25 cellular contexts compared by ENCODE assay signal in the genomic region with DNA sequence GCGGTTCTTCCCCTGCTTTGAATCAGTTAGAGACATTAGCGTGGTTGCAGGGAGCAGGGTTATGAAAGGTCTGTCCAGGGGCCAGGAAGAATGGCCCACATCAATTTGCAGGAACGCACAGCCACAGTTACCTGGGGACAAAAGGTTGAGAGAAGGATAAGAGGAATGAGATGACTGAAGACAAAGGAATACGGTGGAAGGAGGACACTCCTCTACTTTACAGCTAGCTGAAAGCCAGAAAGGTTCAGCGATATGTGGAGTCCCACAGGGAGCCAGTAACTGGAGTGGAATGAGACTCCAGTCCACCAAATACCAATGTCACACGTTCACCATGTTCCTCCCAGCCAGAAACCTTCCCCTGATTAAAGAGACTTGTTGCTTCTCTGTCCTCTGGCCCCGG. TPM values are rescaled to one million over a fixed set of nuclear protein-coding genes. Genes with fewer than 3 reads are reported as not detected.
"Had no signal": no experiment of that assay in that cellular context is flagged by ENCODE, and none has a peak within 500 bp of the region (broad histone marks: within the 10 kb centered on the region; RNA-seq: fewer than 3 reads in every experiment).

No MANE protein-coding gene starts in this region.

- ATAC-seq: activated T-cell treated with anti-CD3 and anti-CD28 coated beads, Interleukin-2, amount 50 U/mL, for 72 hours; SK-N-SH treated with all-trans-retinoic acid at 6 μM for 48 hours had no signal

- H3K4me1 ChIP-seq: adrenal gland, Peyer's patch, SJSA1 had no signal

- H3K9me3 ChIP-seq: adrenal gland, Peyer's patch, SJSA1 had no signal

- H3K36me3 ChIP-seq: SJSA1 had no signal

- H3K27ac ChIP-seq: adrenal gland, coronary artery, Peyer's patch, RWPE1, SJSA1, VCaP had no signal

- H3K27me3 ChIP-seq: adrenal gland, Peyer's patch, SJSA1 had no signal

- DNase-seq: activated CD4-positive, alpha-beta memory T cell treated with anti-CD3 and anti-CD28 coated beads for 36 hours; activated CD4-positive, alpha-beta T cell treated with anti-CD3 and anti-CD28 coated beads, Interleukin-2, amount 10 ng/mL, durations not matched to agents 7 days and 5 days; activated CD4-positive, CD25-positive, alpha-beta regulatory T cell; activated CD8-positive, alpha-beta memory T cell treated with anti-CD3 and anti-CD28 coated beads, Interleukin-2, amount 50 U/mL, for 4 hours; activated gamma-delta T cell treated with Interleukin-2 at 50 U/mL for 16 hours; activated naive CD4-positive, alpha-beta T cell treated with anti-CD3 and anti-CD28 coated beads, Interleukin-2, amount 50 U/mL, for 16 hours; activated naive CD8-positive, alpha-beta T cell treated with anti-CD3 and anti-CD28 coated beads, Interleukin-2, amount 10 ng/mL, durations not matched to agents 7 days and 5 days; activated T-cell treated with anti-CD3 and anti-CD28 coated beads, Interleukin-2, amount 50 U/mL, for 72 hours; adrenal gland; anterior cingulate cortex; caudate nucleus; MM.1S; NCI-H1105 treated with DMSO at 0.1 percent for 48 hours; NCI-H1436 treated with DMSO at 0.1 percent for 48 hours; NCI-H187; NCI-H2081; NCI-H510A treated with DMSO at 0.1 percent for 48 hours; Peyer's patch; Right ventricle myocardium superior; T1000 had no signal

- H3K4me3 ChIP-seq: adrenal gland, coronary artery, Peyer's patch, SJSA1 had no signal

RNA-seq across cellular contexts. Expression of a gene that starts 39.4 kb away (rescaled TPM):
- polyA plus RNA-seq: adrenal gland had no signal
